Comparison of ENCODE assay signal across 1 cellular context in the genomic region with DNA sequence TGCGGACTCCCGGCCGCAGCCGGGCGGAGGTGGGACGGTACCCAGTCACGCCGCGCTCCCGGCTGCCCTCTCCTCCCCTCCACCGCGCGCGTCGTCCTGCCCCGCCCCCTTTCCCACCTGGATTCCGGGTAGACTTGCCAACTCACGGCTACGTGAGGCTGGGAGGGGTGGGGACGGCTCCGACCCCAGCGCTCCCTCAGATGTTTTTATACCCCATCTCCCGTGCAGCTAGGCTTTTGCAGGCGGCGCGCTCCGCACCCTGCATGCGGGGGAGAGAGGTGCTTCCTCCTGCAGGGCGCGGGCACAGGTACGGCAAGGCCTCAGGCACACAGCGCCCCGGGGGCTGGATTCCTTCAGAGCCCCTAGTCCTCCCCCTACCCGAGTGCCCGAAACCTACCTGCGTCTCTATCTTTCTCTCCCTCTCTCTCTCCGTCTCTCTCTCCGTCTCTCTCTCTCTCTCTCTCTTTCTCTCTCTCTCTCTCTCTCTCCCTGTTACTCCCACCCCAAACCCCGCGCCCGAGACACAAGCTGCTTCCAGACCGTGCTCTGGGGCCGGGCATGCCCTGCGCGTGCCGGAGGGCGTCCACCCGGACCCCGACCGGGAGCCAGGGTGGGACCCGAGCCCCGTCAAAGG.
TF ChIP-seq lines count a peak whose summit lies in the region.

No MANE protein-coding gene starts in this region.

TF ChIP-seq in HepG2, 621 proteins besides CTCF, POLR2A, EP300 and RAD21 (continued from another document and continues in another):
- TF ChIP-seq, protein P1, sequence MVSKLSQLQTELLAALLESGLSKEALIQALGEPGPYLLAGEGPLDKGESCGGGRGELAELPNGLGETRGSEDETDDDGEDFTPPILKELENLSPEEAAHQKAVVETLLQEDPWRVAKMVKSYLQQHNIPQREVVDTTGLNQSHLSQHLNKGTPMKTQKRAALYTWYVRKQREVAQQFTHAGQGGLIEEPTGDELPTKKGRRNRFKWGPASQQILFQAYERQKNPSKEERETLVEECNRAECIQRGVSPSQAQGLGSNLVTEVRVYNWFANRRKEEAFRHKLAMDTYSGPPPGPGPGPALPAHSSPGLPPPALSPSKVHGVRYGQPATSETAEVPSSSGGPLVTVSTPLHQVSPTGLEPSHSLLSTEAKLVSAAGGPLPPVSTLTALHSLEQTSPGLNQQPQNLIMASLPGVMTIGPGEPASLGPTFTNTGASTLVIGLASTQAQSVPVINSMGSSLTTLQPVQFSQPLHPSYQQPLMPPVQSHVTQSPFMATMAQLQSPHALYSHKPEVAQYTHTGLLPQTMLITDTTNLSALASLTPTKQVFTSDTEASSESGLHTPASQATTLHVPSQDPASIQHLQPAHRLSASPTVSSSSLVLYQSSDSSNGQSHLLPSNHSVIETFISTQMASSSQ (IDR thresholded peaks at IDR 0.05; ENCODE audit: low read depth), result no peak
- TF ChIP-seq, protein P1 (CRISPR knock-in tag; IDR thresholded peaks at IDR 0.05; ENCODE audit: borderline replicate concordance), result no peak
- no peak for TF ChIP-seq REL (CRISPR knock-in tag; conservative IDR thresholded peaks at IDR 0.05)
- no peak for TF ChIP-seq SMARCE1 (IDR thresholded peaks at IDR 0.05; ENCODE audit: borderline replicate concordance)
- peak; percentile 33; the same call in 1 of the 2 replicates for TF ChIP-seq IRF2 (CRISPR knock-in tag; IDR thresholded peaks at IDR 0.05)
- no peak; the same call in 1 of the 2 replicates for TF ChIP-seq FOXC1 (CRISPR knock-in tag; IDR thresholded peaks at IDR 0.05; ENCODE audit: borderline replicate concordance)
- TF ChIP-seq, protein P2, sequence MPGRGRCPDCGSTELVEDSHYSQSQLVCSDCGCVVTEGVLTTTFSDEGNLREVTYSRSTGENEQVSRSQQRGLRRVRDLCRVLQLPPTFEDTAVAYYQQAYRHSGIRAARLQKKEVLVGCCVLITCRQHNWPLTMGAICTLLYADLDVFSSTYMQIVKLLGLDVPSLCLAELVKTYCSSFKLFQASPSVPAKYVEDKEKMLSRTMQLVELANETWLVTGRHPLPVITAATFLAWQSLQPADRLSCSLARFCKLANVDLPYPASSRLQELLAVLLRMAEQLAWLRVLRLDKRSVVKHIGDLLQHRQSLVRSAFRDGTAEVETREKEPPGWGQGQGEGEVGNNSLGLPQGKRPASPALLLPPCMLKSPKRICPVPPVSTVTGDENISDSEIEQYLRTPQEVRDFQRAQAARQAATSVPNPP (CRISPR knock-in tag; IDR thresholded peaks at IDR 0.05), result no peak
- no peak for TF ChIP-seq RELA (CRISPR knock-in tag; IDR thresholded peaks at IDR 0.05)
- peak; percentile 21; the same call in 1 of the 2 replicates for TF ChIP-seq SIX4 (CRISPR knock-in tag; IDR thresholded peaks at IDR 0.05)
- no peak for TF ChIP-seq ATRX (CRISPR knock-in tag; IDR thresholded peaks at IDR 0.05; ENCODE audit: borderline replicate concordance)
- peak; percentile 67; the same call in 1 of the 2 replicates for TF ChIP-seq ZNF790 (CRISPR knock-in tag; IDR thresholded peaks at IDR 0.05; ENCODE audit: borderline replicate concordance)
- TF ChIP-seq TBL1XR1 (IDR thresholded peaks at IDR 0.05; ENCODE audit: borderline replicate concordance, low read length, partially characterized antibody), result no peak
- TF ChIP-seq FOXA1 (IDR thresholded peaks at IDR 0.05), result no peak
- no peak for TF ChIP-seq FOXA1 (CRISPR knock-in tag; IDR thresholded peaks at IDR 0.05)
- TF ChIP-seq ZFAT (CRISPR knock-in tag; conservative IDR thresholded peaks at IDR 0.05), result no peak
- TF ChIP-seq DR1 (CRISPR knock-in tag; IDR thresholded peaks at IDR 0.05), result no peak
- TF ChIP-seq, protein P3, sequence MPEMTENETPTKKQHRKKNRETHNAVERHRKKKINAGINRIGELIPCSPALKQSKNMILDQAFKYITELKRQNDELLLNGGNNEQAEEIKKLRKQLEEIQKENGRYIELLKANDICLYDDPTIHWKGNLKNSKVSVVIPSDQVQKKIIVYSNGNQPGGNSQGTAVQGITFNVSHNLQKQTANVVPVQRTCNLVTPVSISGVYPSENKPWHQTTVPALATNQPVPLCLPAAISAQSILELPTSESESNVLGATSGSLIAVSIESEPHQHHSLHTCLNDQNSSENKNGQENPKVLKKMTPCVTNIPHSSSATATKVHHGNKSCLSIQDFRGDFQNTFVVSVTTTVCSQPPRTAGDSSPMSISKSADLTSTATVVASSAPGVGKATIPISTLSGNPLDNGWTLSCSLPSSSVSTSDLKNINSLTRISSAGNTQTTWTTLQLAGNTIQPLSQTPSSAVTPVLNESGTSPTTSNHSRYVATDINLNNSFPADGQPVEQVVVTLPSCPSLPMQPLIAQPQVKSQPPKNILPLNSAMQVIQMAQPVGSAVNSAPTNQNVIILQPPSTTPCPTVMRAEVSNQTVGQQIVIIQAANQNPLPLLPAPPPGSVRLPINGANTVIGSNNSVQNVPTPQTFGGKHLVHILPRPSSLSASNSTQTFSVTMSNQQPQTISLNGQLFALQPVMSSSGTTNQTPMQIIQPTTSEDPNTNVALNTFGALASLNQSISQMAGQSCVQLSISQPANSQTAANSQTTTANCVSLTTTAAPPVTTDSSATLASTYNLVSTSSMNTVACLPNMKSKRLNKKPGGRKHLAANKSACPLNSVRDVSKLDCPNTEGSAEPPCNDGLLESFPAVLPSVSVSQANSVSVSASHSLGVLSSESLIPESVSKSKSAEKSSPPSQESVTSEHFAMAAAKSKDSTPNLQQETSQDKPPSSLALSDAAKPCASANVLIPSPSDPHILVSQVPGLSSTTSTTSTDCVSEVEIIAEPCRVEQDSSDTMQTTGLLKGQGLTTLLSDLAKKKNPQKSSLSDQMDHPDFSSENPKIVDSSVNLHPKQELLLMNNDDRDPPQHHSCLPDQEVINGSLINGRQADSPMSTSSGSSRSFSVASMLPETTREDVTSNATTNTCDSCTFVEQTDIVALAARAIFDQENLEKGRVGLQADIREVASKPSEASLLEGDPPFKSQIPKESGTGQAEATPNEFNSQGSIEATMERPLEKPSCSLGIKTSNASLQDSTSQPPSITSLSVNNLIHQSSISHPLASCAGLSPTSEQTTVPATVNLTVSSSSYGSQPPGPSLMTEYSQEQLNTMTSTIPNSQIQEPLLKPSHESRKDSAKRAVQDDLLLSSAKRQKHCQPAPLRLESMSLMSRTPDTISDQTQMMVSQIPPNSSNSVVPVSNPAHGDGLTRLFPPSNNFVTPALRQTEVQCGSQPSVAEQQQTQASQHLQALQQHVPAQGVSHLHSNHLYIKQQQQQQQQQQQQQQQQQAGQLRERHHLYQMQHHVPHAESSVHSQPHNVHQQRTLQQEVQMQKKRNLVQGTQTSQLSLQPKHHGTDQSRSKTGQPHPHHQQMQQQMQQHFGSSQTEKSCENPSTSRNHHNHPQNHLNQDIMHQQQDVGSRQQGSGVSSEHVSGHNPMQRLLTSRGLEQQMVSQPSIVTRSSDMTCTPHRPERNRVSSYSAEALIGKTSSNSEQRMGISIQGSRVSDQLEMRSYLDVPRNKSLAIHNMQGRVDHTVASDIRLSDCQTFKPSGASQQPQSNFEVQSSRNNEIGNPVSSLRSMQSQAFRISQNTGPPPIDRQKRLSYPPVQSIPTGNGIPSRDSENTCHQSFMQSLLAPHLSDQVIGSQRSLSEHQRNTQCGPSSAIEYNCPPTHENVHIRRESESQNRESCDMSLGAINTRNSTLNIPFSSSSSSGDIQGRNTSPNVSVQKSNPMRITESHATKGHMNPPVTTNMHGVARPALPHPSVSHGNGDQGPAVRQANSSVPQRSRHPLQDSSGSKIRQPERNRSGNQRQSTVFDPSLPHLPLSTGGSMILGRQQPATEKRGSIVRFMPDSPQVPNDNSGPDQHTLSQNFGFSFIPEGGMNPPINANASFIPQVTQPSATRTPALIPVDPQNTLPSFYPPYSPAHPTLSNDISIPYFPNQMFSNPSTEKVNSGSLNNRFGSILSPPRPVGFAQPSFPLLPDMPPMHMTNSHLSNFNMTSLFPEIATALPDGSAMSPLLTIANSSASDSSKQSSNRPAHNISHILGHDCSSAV (CRISPR knock-in tag; IDR thresholded peaks at IDR 0.05; ENCODE audit: borderline replicate concordance), result no peak
- TF ChIP-seq TGIF2 (CRISPR knock-in tag; IDR thresholded peaks at IDR 0.05), result no peak; the same call in 1 of the 2 replicates
- TF ChIP-seq STAG1 (CRISPR knock-in tag; IDR thresholded peaks at IDR 0.05), result no peak
- TF ChIP-seq, protein P4, sequence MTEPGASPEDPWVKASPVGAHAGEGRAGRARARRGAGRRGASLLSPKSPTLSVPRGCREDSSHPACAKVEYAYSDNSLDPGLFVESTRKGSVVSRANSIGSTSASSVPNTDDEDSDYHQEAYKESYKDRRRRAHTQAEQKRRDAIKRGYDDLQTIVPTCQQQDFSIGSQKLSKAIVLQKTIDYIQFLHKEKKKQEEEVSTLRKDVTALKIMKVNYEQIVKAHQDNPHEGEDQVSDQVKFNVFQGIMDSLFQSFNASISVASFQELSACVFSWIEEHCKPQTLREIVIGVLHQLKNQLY (CRISPR knock-in tag; IDR thresholded peaks at IDR 0.05), result no peak; the same call in 1 of the 2 replicates
- no peak for TF ChIP-seq LCORL (IDR thresholded peaks at IDR 0.05)
- peak; percentile 46 for TF ChIP-seq LCORL (CRISPR knock-in tag; IDR thresholded peaks at IDR 0.05)
- TF ChIP-seq, protein P5, sequence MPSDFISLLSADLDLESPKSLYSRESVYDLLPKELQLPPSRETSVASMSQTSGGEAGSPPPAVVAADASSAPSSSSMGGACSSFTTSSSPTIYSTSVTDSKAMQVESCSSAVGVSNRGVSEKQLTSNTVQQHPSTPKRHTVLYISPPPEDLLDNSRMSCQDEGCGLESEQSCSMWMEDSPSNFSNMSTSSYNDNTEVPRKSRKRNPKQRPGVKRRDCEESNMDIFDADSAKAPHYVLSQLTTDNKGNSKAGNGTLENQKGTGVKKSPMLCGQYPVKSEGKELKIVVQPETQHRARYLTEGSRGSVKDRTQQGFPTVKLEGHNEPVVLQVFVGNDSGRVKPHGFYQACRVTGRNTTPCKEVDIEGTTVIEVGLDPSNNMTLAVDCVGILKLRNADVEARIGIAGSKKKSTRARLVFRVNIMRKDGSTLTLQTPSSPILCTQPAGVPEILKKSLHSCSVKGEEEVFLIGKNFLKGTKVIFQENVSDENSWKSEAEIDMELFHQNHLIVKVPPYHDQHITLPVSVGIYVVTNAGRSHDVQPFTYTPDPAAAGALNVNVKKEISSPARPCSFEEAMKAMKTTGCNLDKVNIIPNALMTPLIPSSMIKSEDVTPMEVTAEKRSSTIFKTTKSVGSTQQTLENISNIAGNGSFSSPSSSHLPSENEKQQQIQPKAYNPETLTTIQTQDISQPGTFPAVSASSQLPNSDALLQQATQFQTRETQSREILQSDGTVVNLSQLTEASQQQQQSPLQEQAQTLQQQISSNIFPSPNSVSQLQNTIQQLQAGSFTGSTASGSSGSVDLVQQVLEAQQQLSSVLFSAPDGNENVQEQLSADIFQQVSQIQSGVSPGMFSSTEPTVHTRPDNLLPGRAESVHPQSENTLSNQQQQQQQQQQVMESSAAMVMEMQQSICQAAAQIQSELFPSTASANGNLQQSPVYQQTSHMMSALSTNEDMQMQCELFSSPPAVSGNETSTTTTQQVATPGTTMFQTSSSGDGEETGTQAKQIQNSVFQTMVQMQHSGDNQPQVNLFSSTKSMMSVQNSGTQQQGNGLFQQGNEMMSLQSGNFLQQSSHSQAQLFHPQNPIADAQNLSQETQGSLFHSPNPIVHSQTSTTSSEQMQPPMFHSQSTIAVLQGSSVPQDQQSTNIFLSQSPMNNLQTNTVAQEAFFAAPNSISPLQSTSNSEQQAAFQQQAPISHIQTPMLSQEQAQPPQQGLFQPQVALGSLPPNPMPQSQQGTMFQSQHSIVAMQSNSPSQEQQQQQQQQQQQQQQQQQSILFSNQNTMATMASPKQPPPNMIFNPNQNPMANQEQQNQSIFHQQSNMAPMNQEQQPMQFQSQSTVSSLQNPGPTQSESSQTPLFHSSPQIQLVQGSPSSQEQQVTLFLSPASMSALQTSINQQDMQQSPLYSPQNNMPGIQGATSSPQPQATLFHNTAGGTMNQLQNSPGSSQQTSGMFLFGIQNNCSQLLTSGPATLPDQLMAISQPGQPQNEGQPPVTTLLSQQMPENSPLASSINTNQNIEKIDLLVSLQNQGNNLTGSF (CRISPR knock-in tag; IDR thresholded peaks at IDR 0.05), result no peak
- no peak for TF ChIP-seq PAF1 (CRISPR knock-in tag; IDR thresholded peaks at IDR 0.05)
- TF ChIP-seq WIZ (CRISPR knock-in tag; IDR thresholded peaks at IDR 0.05), result no peak
- TF ChIP-seq, protein P6, sequence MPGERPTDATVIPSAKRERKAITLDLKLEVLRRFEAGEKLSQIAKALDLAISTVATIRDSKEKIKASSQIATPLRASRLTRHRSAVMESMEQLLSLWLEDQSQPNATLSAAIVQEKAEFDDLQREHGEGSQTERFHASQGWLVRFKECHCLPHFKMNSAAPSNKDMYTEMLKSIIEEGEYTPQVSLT (CRISPR knock-in tag; IDR thresholded peaks at IDR 0.05; ENCODE audit: borderline replicate concordance, low read depth), result no peak
- no peak for TF ChIP-seq SIN3A (IDR thresholded peaks at IDR 0.05; ENCODE audit: borderline replicate concordance, low read depth, low read length)
- TF ChIP-seq, protein P7, sequence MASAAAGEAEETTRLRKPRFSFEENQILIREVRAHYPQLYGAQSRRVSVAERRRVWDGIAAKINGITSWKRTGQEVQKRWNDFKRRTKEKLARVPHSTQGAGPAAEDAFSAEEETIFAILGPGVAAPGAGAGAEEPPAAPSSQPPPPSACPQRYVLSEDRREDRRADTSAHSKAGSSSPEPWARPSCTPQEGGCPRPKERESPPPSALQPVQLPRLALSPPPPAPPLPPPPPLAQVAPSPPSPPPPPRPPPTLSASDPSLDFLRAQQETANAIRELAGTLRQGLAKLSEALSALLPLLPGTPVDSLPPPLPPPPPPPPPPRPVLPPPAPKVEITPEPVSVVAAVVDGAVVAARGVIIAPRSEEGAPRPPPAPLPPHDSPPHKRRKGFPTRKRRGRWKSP (CRISPR knock-in tag; IDR thresholded peaks at IDR 0.05), result 0 out of 2 replicates have a peak, but pooled peaks have one; percentile 9
- no peak for TF ChIP-seq ZBTB42 (CRISPR knock-in tag; IDR thresholded peaks at IDR 0.05)
- no peak for TF ChIP-seq SMAD1 (CRISPR knock-in tag; IDR thresholded peaks at IDR 0.05; ENCODE audit: borderline replicate concordance, low read depth)
- peak; percentile 42; the same call in 1 of the 2 replicates for TF ChIP-seq RBFOX2 (IDR thresholded peaks at IDR 0.05; ENCODE audit: low read depth, low read length)
